Comparison of ENCODE assay signal across 8 cellular contexts in genomic region chr17:18225562-18226283, GRCh38. TPM values are rescaled to one million over a fixed set of nuclear protein-coding genes. Genes with fewer than 3 reads are reported as not detected.
DNase-seq lines count a peak whose midpoint lies in the region; ATAC-seq and TF ChIP-seq lines count a peak whose summit lies in the region.

Gene LLGL1 (plus strand): TSS chr17:18225635. CDS start chr17:18225683, 48 bp downstream.

- peak within 1 kb of the TSS; percentile 87 for H2AFZ ChIP-seq in PC-3 (ENCODE audit: low read length)

- H3K4me3 ChIP-seq in PC-3 (ENCODE audit: low read length) (peak within 1 kb of the TSS; percentile 88), colonic mucosa (peak within 1 kb of the TSS; percentile 57), mononuclear cell (ENCODE audit: low read length) (peak within 1 kb of the TSS; percentile 53), upper lobe of left lung (peak within 1 kb of the TSS; percentile 49 to 88 (median 70))

- TF ChIP-seq CTCF in PC-3 (conservative IDR thresholded peaks at IDR 0.05; ENCODE audit: low read depth, low read length) (no peak), colonic mucosa (IDR thresholded peaks at IDR 0.05) (no peak), upper lobe of left lung (IDR thresholded peaks at IDR 0.05) (no peak)

- WGBS in upper lobe of left lung, 2 donors = 0% methylated on average over 6 to 16 of the region's 76 CpGs

- H3K9me3 ChIP-seq in PC-3 (ENCODE audit: low read length) (no peaks in the 10 kb centered on the region), colonic mucosa (no peaks in the 10 kb centered on the region), mononuclear cell (ENCODE audit: low read depth, low read length) (no peaks in the 10 kb centered on the region), upper lobe of left lung (no peaks in the 10 kb centered on the region)

- CTCF ChIA-PET in PC-3 (lab: Charles Lee) = interaction anchor here (0.6 kb wide), 1 partner anchor 111 kb away, joined by 3 read pairs; no protein-coding TSS in a partner anchor

- TF ChIP-seq POLR2A in upper lobe of left lung (IDR thresholded peaks at IDR 0.05) = no peak

- no peak for TF ChIP-seq EP300 in upper lobe of left lung (IDR thresholded peaks at IDR 0.05)

- H3K4me1 ChIP-seq in PC-3 (ENCODE audit: insufficient read depth, low read length) = peaks cover 19% of the 10 kb centered on the region
- peaks cover 3% of the 10 kb centered on the region for H3K4me1 ChIP-seq in colonic mucosa
- H3K4me1 ChIP-seq in mononuclear cell (ENCODE audit: insufficient read depth, low read length) = peaks cover 18% of the 10 kb centered on the region
- peaks cover 15 to 21% (median 16%) of the 10 kb centered on the region in 4 donors for H3K4me1 ChIP-seq in upper lobe of left lung

- no peaks in the 10 kb centered on the region for H3K36me3 ChIP-seq in PC-3 (ENCODE audit: low read depth, low read length)
- no peaks in the 10 kb centered on the region for H3K36me3 ChIP-seq in colonic mucosa
- H3K36me3 ChIP-seq in upper lobe of left lung = no peaks in the 10 kb centered on the region

- POLR2A ChIA-PET in PC-3 (lab: Charles Lee; ENCODE audit: unreplicated experiment) = interaction anchor here (0.6 kb wide), 1 partner anchor 83 kb away, joined by 21 read pairs; no protein-coding TSS in a partner anchor

- in situ Hi-C loops in G401 (cut with HindIII; ENCODE audit: low sequenced_read_pairs) = no loop called here

- H3K79me2 ChIP-seq in PC-3 (ENCODE audit: low read length) = peaks cover 37% of the 10 kb centered on the region

- no TSS peak for BruUV-seq in PC-3 (replicated peaks; lab: Mats Ljungman, UMichigan)

- peak within 1 kb of the TSS; percentile 99 for H3K4me2 ChIP-seq in PC-3 (ENCODE audit: low read length)

- peak within 1 kb of the TSS; percentile 68 for H3K9ac ChIP-seq in PC-3 (ENCODE audit: low read length)
- H3K9ac ChIP-seq in colonic mucosa (ENCODE audit: low read depth in 2 of 2, low read length in 2 of 2) = peak within 1 kb of the TSS; percentile 72 to 86

- no peaks in the 10 kb centered on the region for H3K9me2 ChIP-seq in PC-3 (replicated peaks; ENCODE audit: low read length)

- intact Hi-C loops in PC-3 (cut with micrococcal nuclease) (no loop called here), colonic mucosa (cut with DNase I) (no loop called here)

- H4K20me1 ChIP-seq in PC-3 (ENCODE audit: low read length) = no peaks in the 10 kb centered on the region

- ATAC-seq in GM21786 (IDR thresholded peaks at IDR 0.05; ENCODE audit: unreplicated experiment) (peak; percentile 15), PC-3 (peak; percentile 31), upper lobe of left lung (ENCODE audit: low FRiP score in 2 of 2) (peak in 1 of 2 donors; percentile 34), HG03196 (IDR thresholded peaks at IDR 0.05; ENCODE audit: unreplicated experiment) (no peak)

- H3F3A ChIP-seq in PC-3 (ENCODE audit: low read length, unreplicated experiment) = no peaks in the 10 kb centered on the region

- H3K27ac ChIP-seq in PC-3 (ENCODE audit: low read length) (no peak within 1 kb of the TSS), colonic mucosa (no peak within 1 kb of the TSS), upper lobe of left lung (peak within 1 kb of the TSS in 3 of 4 donors; percentile 36 to 75 (median 65))

- DNase-seq in G401 (ENCODE audit: low spot score) (no peak), PC-3 (no peak), colonic mucosa (no peak), upper lobe of left lung (no peak), LoVo (ENCODE audit: low spot score) (no peak)

- H3K27me3 ChIP-seq in PC-3 (ENCODE audit: low read length) = no peaks in the 10 kb centered on the region
- H3K27me3 ChIP-seq in colonic mucosa = no peaks in the 10 kb centered on the region
- no peaks in the 10 kb centered on the region for H3K27me3 ChIP-seq in mononuclear cell (ENCODE audit: insufficient read depth, low read length)
- H3K27me3 ChIP-seq in upper lobe of left lung = no peaks in the 10 kb centered on the region

RNA-seq across cellular contexts. Expression of gene LLGL1, which starts in this region (rescaled TPM):
- 67.1 and 74.6 TPM in 2 replicates for total RNA-seq in G401 (2014; rRNA removed; shearing (Covaris generic))
- total RNA-seq in PC-3 (2014; rRNA removed) (47.4 and 60.6 TPM in 2 replicates), colonic mucosa (10 to 100 TPM in 1 of 2 donors, 1 to 10 TPM in 1; 7.8 to 13.1 TPM), mononuclear cell (8.6 TPM), upper lobe of left lung (10 to 100 TPM in 5 of 6 donors, 1 to 10 TPM in 1; 9.8 to 16.4 (median 13.8) TPM)

Comparison
In these comparisons a context has a peak if more than half of its experiments do, and no peak if none do; other contexts are left out.
1. H3K27ac ChIP-seq: peak in upper lobe of left lung (3 of 4); none in PC-3 (single experiment) and colonic mucosa (single experiment).
2. Peak in every context shown above with its lines, with median percentiles within 50 percentile points of each other: H3K4me3 ChIP-seq.